Comparison of ENCODE assay signal across 14 cellular contexts in genomic region chr20:21705466-21706344, GRCh38. TPM values are rescaled to one million over a fixed set of nuclear protein-coding genes. Genes with fewer than 3 reads are reported as not detected.
A peak's percentile ranks its signal among the peaks of the same experiment; 100 is the strongest.
DNase-seq lines count a peak whose midpoint lies in the region; ATAC-seq and TF ChIP-seq lines count a peak whose summit lies in the region.
"Had no signal": no experiment of that assay in that cellular context is flagged by ENCODE, and none has a peak within 500 bp of the region (broad histone marks: within the 10 kb centered on the region; RNA-seq: fewer than 3 reads in every experiment).

PAX1 (plus strand) TSS chr20:21705664; CDS start chr20:21705713, 49 bp downstream.

- no peak within 1 kb of the TSS for H2AFZ ChIP-seq in neural cell (ENCODE audit: low read depth, low read length)

- TF ChIP-seq CTCF in neural cell (IDR thresholded peaks at IDR 0.05; ENCODE audit: poor library complexity, severe bottlenecking) (peak; percentile 44), GM13976 (IDR thresholded peaks at IDR 0.05; ENCODE audit: borderline replicate concordance, control extremely low read depth, extremely low read depth, insufficient read depth, missing control alignments) (no peak)

- H3K27me3 ChIP-seq in HUES48 (ENCODE audit: control insufficient read depth, insufficient read depth, low read length): peaks cover 100% of the 10 kb centered on the region
- H3K27me3 ChIP-seq in neural cell (ENCODE audit: insufficient read depth, low read depth, low read length): peaks cover 99% of the 10 kb centered on the region

- peaks cover 3% of the 10 kb centered on the region; the same call in 1 of the 2 replicates for H3K9me3 ChIP-seq in HUES48 (ENCODE audit: control insufficient read depth, insufficient read depth, low read length)
- no peaks in the 10 kb centered on the region for H3K9me3 ChIP-seq in neural cell (ENCODE audit: low read length)
- H3K9me3 ChIP-seq: SJSA1 had no signal

- H3K4me1 Mint-ChIP-seq in activated T-helper 17 cell treated with anti-CD3 and anti-CD28 coated beads, Interleukin-2, amount 50 U/mL, for 72 hours: no peaks in the 10 kb centered on the region

- peak within 1 kb of the TSS; percentile 13; the same call in 1 of the 2 replicates for H3K4me3 ChIP-seq in HUES48 (ENCODE audit: low read depth, low read length)
- H3K4me3 ChIP-seq in neural cell (ENCODE audit: low read length): peak within 1 kb of the TSS; percentile 57
- H3K4me3 ChIP-seq: SJSA1 had no signal

- no peak within 1 kb of the TSS for H3K27ac ChIP-seq in HUES48 (ENCODE audit: low read depth, low read length)
- no peak within 1 kb of the TSS for H3K27ac ChIP-seq in neural cell (ENCODE audit: low read length)
- H3K27ac ChIP-seq: SJSA1 had no signal

- H3K36me3 ChIP-seq in HUES48 (ENCODE audit: control insufficient read depth, insufficient read depth, low read length) (no peaks in the 10 kb centered on the region), neural cell (ENCODE audit: insufficient read depth, low read length) (no peaks in the 10 kb centered on the region)
- H3K36me3 ChIP-seq: SJSA1 had no signal

- no peaks in the 10 kb centered on the region for H3F3A ChIP-seq in neural cell (ENCODE audit: insufficient read depth, low read length, poor library complexity, severe bottlenecking)

- no peaks in the 10 kb centered on the region for H3K79me2 ChIP-seq in neural cell (replicated peaks; ENCODE audit: insufficient read depth, low read length)

- no peak for TF ChIP-seq RAD21 in neural cell (conservative IDR thresholded peaks at IDR 0.05)

- no peak for TF ChIP-seq EP300 in neural cell (conservative IDR thresholded peaks at IDR 0.05; ENCODE audit: poor library complexity, severe bottlenecking)

- DNase-seq in COLO668 (lab: John Stamatoyannopoulos, UW; ENCODE audit: unreplicated experiment): peak; percentile 34
- DNase-seq in dermis blood vessel endothelial cell: peak; percentile 41
- DNase-seq in stimulated activated CD4-positive, alpha-beta T cell treated with anti-CD3 and anti-CD28 coated beads, Interleukin-4, amount 100 ng/mL, for 24 hours: no peak
- DNase-seq in GM13976 (ENCODE audit: low spot score): no peak
- DNase-seq: activated CD4-positive, alpha-beta memory T cell treated with anti-CD3 and anti-CD28 coated beads for 36 hours; activated naive CD4-positive, alpha-beta T cell treated with anti-CD3 and anti-CD28 coated beads, Interleukin-2, amount 50 U/mL, for 16 hours; CD8-positive, alpha-beta memory T cell; NCI-H226 had no signal

- no peak within 1 kb of the TSS for H3K4me3 Mint-ChIP-seq in activated T-helper 17 cell treated with anti-CD3 and anti-CD28 coated beads, Interleukin-2, amount 50 U/mL, for 72 hours
- H3K4me3 Mint-ChIP-seq: activated CD4-positive, alpha-beta memory T cell treated with anti-CD3 and anti-CD28 coated beads for 36 hours; CD8-positive, alpha-beta memory T cell had no signal

- H3K4me2 ChIP-seq in neural cell (ENCODE audit: low read length): no peak within 1 kb of the TSS

- H3K9ac ChIP-seq in HUES48 (ENCODE audit: low read depth, low read length) (no peak within 1 kb of the TSS), neural cell (ENCODE audit: low read length) (no peak within 1 kb of the TSS)

- peaks cover 15% of the 10 kb centered on the region for H3K4me1 ChIP-seq in HUES48 (ENCODE audit: control insufficient read depth, insufficient read depth, low read length)
- H3K4me1 ChIP-seq: SJSA1 had no signal

- in situ Hi-C loops in GM13976 (cut with MboI; ENCODE audit: low sequenced_read_pairs, unreplicated experiment): loop anchor here (25.0 kb wide), 1 partner anchor 607 kb away; no protein-coding TSS in a partner anchor

- no peaks in the 10 kb centered on the region for H3K9me3 Mint-ChIP-seq in activated T-helper 17 cell treated with anti-CD3 and anti-CD28 coated beads, Interleukin-2, amount 50 U/mL, for 72 hours
- H3K9me3 Mint-ChIP-seq: activated CD4-positive, alpha-beta memory T cell treated with anti-CD3 and anti-CD28 coated beads for 36 hours had no signal

- no peaks in the 10 kb centered on the region for H3K9me2 ChIP-seq in neural cell (ENCODE audit: insufficient read depth, low read length)

- no peak within 1 kb of the TSS for H3K27ac Mint-ChIP-seq in activated T-helper 17 cell treated with anti-CD3 and anti-CD28 coated beads, Interleukin-2, amount 50 U/mL, for 72 hours
- H3K27ac Mint-ChIP-seq: activated CD4-positive, alpha-beta memory T cell treated with anti-CD3 and anti-CD28 coated beads for 36 hours; CD8-positive, alpha-beta memory T cell had no signal

- H3K36me3 Mint-ChIP-seq in activated T-helper 17 cell treated with anti-CD3 and anti-CD28 coated beads, Interleukin-2, amount 50 U/mL, for 72 hours (ENCODE audit: low read depth): peaks cover 5% of the 10 kb centered on the region
- H3K36me3 Mint-ChIP-seq: activated CD4-positive, alpha-beta memory T cell treated with anti-CD3 and anti-CD28 coated beads for 36 hours; CD8-positive, alpha-beta memory T cell had no signal

- H3K27me3 Mint-ChIP-seq in activated T-helper 17 cell treated with anti-CD3 and anti-CD28 coated beads, Interleukin-2, amount 50 U/mL, for 72 hours: peaks cover 56% of the 10 kb centered on the region

- ATAC-seq in activated T-helper 17 cell treated with anti-CD3 and anti-CD28 coated beads, Interleukin-2, amount 50 U/mL, for 72 hours (replicated peaks): no peak
- no peak for ATAC-seq in HG03139 (IDR thresholded peaks at IDR 0.05; ENCODE audit: unreplicated experiment)

- H4K20me1 ChIP-seq in neural cell (ENCODE audit: insufficient read depth): no peaks in the 10 kb centered on the region

TF ChIP-seq in neural cell, 6 proteins besides CTCF, POLR2A, EP300 and RAD21:
- TF ChIP-seq POLR2AphosphoS5 (IDR thresholded peaks at IDR 0.05) (peak; percentile 12), TAF1 (IDR thresholded peaks at IDR 0.05; ENCODE audit: low read depth) (no peak)

RNA-seq across cellular contexts. Expression of gene PAX1, which starts in this region (rescaled TPM):
- not detected in 2 replicates for total RNA-seq in dermis blood vessel endothelial cell
- polyA plus RNA-seq in neural cell: not detected in 2 replicates
- polyA minus RNA-seq in neural cell: not detected in 2 replicates
- not detected for total RNA-seq in activated T-helper 17 cell treated with anti-CD3 and anti-CD28 coated beads, Interleukin-2, amount 50 U/mL, for 72 hours
- total RNA-seq: activated CD4-positive, alpha-beta memory T cell treated with anti-CD3 and anti-CD28 coated beads for 36 hours; CD8-positive, alpha-beta memory T cell; HT-29; SJSA1 had no signal
- polyA plus RNA-seq: CD8-positive, alpha-beta memory T cell had no signal

Comparison
In these comparisons a context has a peak if more than half of its experiments do, and no peak if none do; other contexts are left out.
1. Peak in DNase-seq in dermis blood vessel endothelial cell; RNA of the gene not detected or under 1 TPM.